ENCODE assay signal across 9 cellular contexts in the genomic region with DNA sequence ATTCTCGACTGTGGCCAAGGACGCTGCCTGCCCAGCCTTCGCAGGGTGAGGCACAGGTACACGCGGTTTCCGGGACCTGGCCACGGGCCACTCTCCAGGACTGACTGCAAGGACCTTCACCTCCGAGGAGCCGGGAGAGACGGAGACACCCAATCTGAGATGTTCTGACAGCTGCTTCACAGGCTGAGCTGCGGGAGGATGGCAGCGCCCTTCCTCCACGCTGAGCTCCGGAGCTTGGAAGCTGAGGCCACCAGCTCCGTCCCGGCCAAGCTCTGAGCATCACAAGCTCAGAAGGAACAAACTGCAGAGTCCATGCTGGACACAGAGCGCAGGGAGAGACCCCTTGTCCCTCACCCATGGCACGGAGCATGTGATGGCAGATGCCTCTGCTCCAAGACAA.
"Had no signal": no experiment of that assay in that cellular context is flagged by ENCODE, and none has a peak within 500 bp of the region (broad histone marks: within the 10 kb centered on the region; RNA-seq: fewer than 3 reads in every experiment).

No MANE protein-coding gene starts in this region.

- H3K9me3 Mint-ChIP-seq: activated CD8-positive, alpha-beta T cell treated with anti-CD3 and anti-CD28 coated beads for 36 hours; activated naive CD4-positive, alpha-beta T cell treated with anti-CD3 and anti-CD28 coated beads for 36 hours; naive B cell; T-helper 1 cell treated with Interleukin-12 subunit alpha and Interleukin-12 subunit beta and Interleukin-4 antibody, amounts not matched to agents 30 μg/mL and 1 μg/mL, for 36 hours had no signal

- ATAC-seq: activated CD8-positive, alpha-beta T cell treated with anti-CD3 and anti-CD28 coated beads for 36 hours; SK-N-SH treated with all-trans-retinoic acid at 6 μM for 48 hours had no signal

- H3K36me3 Mint-ChIP-seq: naive B cell had no signal

- H3K4me3 ChIP-seq: skin epidermis, stomach, thoracic aorta had no signal

- H3K9me3 ChIP-seq: stomach, thoracic aorta had no signal

- H3K27ac ChIP-seq: skin epidermis, stomach, thoracic aorta had no signal

- H3K4me1 ChIP-seq: stomach had no signal

- H3K27me3 Mint-ChIP-seq: activated CD8-positive, alpha-beta T cell treated with anti-CD3 and anti-CD28 coated beads for 36 hours had no signal

- DNase-seq: activated CD8-positive, alpha-beta T cell treated with anti-CD3 and anti-CD28 coated beads for 36 hours; activated naive CD4-positive, alpha-beta T cell treated with anti-CD3 and anti-CD28 coated beads for 36 hours; islet precursor cell; naive B cell; stomach had no signal

- H3K27ac Mint-ChIP-seq: activated CD8-positive, alpha-beta T cell treated with anti-CD3 and anti-CD28 coated beads for 36 hours; activated naive CD4-positive, alpha-beta T cell treated with anti-CD3 and anti-CD28 coated beads for 36 hours; T-helper 1 cell treated with Interleukin-12 subunit alpha and Interleukin-12 subunit beta and Interleukin-4 antibody, amounts not matched to agents 30 μg/mL and 1 μg/mL, for 36 hours had no signal

- H3K36me3 ChIP-seq: stomach, thoracic aorta had no signal

- H3K4me3 Mint-ChIP-seq: activated CD8-positive, alpha-beta T cell treated with anti-CD3 and anti-CD28 coated beads for 36 hours; activated naive CD4-positive, alpha-beta T cell treated with anti-CD3 and anti-CD28 coated beads for 36 hours; naive B cell; T-helper 1 cell treated with Interleukin-12 subunit alpha and Interleukin-12 subunit beta and Interleukin-4 antibody, amounts not matched to agents 30 μg/mL and 1 μg/mL, for 36 hours had no signal
